Comparison of ENCODE assay signal across 8 cellular contexts in genomic region chr14:94173885-94174621, GRCh38. TPM values are rescaled to one million over a fixed set of nuclear protein-coding genes. Genes with fewer than 3 reads are reported as not detected.
DNase-seq lines count a peak whose midpoint lies in the region; ATAC-seq and TF ChIP-seq lines count a peak whose summit lies in the region.

TSS of gene PPP4R4 (plus strand) at chr14:94174322. CDS start at chr14:94174466, 144 bp downstream.

- H3K27me3 ChIP-seq in neural progenitor cell (peaks cover 20% of the 10 kb centered on the region), stomach (peaks cover 0 to 78% (median 37%) of the 10 kb centered on the region in 3 donors)

- H3K4me3 Mint-ChIP-seq in neural progenitor cell: peak within 1 kb of the TSS; percentile 92

- H4K20me1 ChIP-seq in neural progenitor cell (ENCODE audit: low read depth): peaks cover 4% of the 10 kb centered on the region

- no peak for TF ChIP-seq POLR2A in stomach (IDR thresholded peaks at IDR 0.05)

- peaks cover 17% of the 10 kb centered on the region for H3K4me1 Mint-ChIP-seq in neural progenitor cell

- peak within 1 kb of the TSS; percentile 60 for H3K9ac ChIP-seq in neural progenitor cell

- DNase-seq in DMS153 (lab: John Stamatoyannopoulos, UW) (peak; percentile 76), LoVo (ENCODE audit: low spot score) (peak; percentile 76), SHP77 (lab: John Stamatoyannopoulos, UW) (peak; percentile 86 to 92), activated gamma-delta T cell (lab: John Stamatoyannopoulos, UW) (peak; percentile 80), foreskin fibroblast (peak; percentile 38 to 80), neural progenitor cell (ENCODE audit: low spot score) (peak; percentile 99), stomach (peak; percentile 86)

- H3K9me3 ChIP-seq in neural progenitor cell (ENCODE audit: low read depth) (no peaks in the 10 kb centered on the region), stomach (no peaks in the 10 kb centered on the region)

- WGBS in stomach, 5 donors: 0 to 1% (median 0%) methylated on average over 3 to 83 of the region's 87 CpGs

- peaks cover 23% of the 10 kb centered on the region for H3F3A ChIP-seq in neural progenitor cell (ENCODE audit: low read depth)

- H3K27ac ChIP-seq in neural progenitor cell (no peak within 1 kb of the TSS), stomach (peak within 1 kb of the TSS; percentile 30 to 81 (median 63))

- H3K4me1 ChIP-seq in neural progenitor cell (peaks cover 27% of the 10 kb centered on the region), stomach (peaks cover 13 to 25% (median 21%) of the 10 kb centered on the region in 4 donors)

- H3K36me3 Mint-ChIP-seq in neural progenitor cell: no peaks in the 10 kb centered on the region

- TF ChIP-seq CTCF in foreskin fibroblast (IDR thresholded peaks at IDR 0.05; ENCODE audit: low read depth, low read length) (no peak), neural progenitor cell (IDR thresholded peaks at IDR 0.05) (no peak), stomach (IDR thresholded peaks at IDR 0.05) (no peak)

- H3K36me3 ChIP-seq in neural progenitor cell (no peaks in the 10 kb centered on the region), stomach (no peaks in the 10 kb centered on the region)

- no peak for TF ChIP-seq EP300 in stomach (IDR thresholded peaks at IDR 0.05)

- H3K79me2 ChIP-seq in neural progenitor cell (ENCODE audit: low read depth): peaks cover 43% of the 10 kb centered on the region

- peak; percentile 91 for ATAC-seq in GM21825 (IDR thresholded peaks at IDR 0.05; ENCODE audit: unreplicated experiment)

- peak within 1 kb of the TSS; percentile 96 for H3K4me2 ChIP-seq in neural progenitor cell

- H3K9me3 Mint-ChIP-seq in neural progenitor cell: no peaks in the 10 kb centered on the region

- H2AFZ ChIP-seq in neural progenitor cell (replicated peaks): peak within 1 kb of the TSS; percentile 96

- H3K27ac Mint-ChIP-seq in neural progenitor cell: peak within 1 kb of the TSS; percentile 81

- intact Hi-C loops in stomach (cut with DNase I; ENCODE audit: low total_unique reads): no loop called here

- H3K27me3 Mint-ChIP-seq in neural progenitor cell (ENCODE audit: insufficient read depth, low read depth): peaks cover 14% of the 10 kb centered on the region

- H3K4me3 ChIP-seq in foreskin fibroblast (ENCODE audit: low read depth in 1 of 2, low read length in 2 of 2) (peak within 1 kb of the TSS; percentile 49 to 52), neural progenitor cell (peak within 1 kb of the TSS; percentile 97), stomach (peak within 1 kb of the TSS; percentile 61 to 68 (median 68))

RNA-seq across cellular contexts. Expression of gene PPP4R4, which starts in this region (rescaled TPM):
- total RNA-seq in neural progenitor cell (ENCODE audit: low replicate concordance): 25.5 and 27.8 TPM in 2 replicates
- total RNA-seq in stomach: 10 to 100 TPM in 1 of 5 donors, 1 to 10 TPM in 1, under 1 TPM in 2, not detected in 1; under 0.01 to 11.7 (median 0.77) TPM
- polyA plus RNA-seq in stomach: 1 to 10 TPM in 1 of 3 donors, under 1 TPM in 2; 0.28 to 1.1 (median 0.50) TPM
